ENCODE assay signal across 1 cellular context in the genomic region with DNA sequence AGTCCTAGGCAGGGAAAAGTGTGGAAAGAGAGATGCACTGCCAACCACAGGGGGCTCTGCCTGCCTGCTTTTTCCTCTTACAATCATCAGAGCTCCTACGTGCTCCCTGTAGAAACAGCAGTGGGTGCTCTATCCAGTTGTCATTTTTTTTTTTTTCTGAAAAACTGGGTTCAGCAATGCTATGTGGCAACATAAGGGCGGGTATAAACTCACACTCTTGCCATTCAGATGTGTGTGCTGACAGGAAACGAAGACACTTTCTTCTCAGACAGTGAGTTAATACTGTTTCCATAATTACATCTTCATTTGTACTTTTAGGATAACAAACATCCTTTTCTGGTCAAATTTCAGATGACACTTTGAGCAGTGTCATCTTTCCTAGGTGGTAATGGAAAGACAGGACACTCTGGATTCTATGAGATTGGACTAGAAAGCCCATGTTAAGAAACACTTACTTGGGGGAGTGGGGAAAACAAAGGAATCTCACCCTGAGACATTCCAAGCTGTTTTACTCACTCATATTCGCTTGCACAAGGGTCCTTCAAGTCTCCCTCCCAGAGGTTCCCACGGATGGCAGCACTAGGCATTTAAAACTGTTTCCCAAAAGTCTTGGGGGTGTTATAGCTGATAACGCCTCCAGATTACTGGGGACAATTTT.
A peak's percentile ranks its signal among the peaks of the same experiment; 100 is the strongest.
TF ChIP-seq lines count a peak whose summit lies in the region.

No MANE protein-coding gene starts in this region.

TF ChIP-seq in K562, 482 proteins besides CTCF, POLR2A, EP300 and RAD21:
- no peak for TF ChIP-seq FOXK2 (conservative IDR thresholded peaks at IDR 0.05 in 1 of 2, IDR thresholded peaks at IDR 0.05 in 1 of 2; ENCODE audit: low read depth in 2 of 2)
- TF ChIP-seq ZNF263 (CRISPR knock-in tag; IDR thresholded peaks at IDR 0.05; ENCODE audit: borderline replicate concordance) = peak; percentile 43
TF ChIP-seq in K562: peak in this region for 1.
